Comparison of ENCODE assay signal across 1 cellular context in genomic region chr1:145992502-145992936, GRCh38.
TF ChIP-seq lines count a peak whose summit lies in the region.

No MANE protein-coding gene starts in this region.

TF ChIP-seq in GM23338, 12 proteins besides CTCF, POLR2A, EP300 and RAD21 (continued from another document):
- TF ChIP-seq ZNF462 (CRISPR knock-in tag; IDR thresholded peaks at IDR 0.05) (no peak), POLR2AphosphoS5 (IDR thresholded peaks at IDR 0.05; ENCODE audit: low read depth) (no peak), ZNF114 (CRISPR knock-in tag; IDR thresholded peaks at IDR 0.05) (no peak), ETS1 (IDR thresholded peaks at IDR 0.05) (no peak), ZNF331 (CRISPR knock-in tag; IDR thresholded peaks at IDR 0.05; ENCODE audit: low read depth) (no peak)
